ENCODE assay signal across 13 cellular contexts in genomic region chr10:81068446-81068845, GRCh38.
DNase-seq lines count a peak whose midpoint lies in the region; TF ChIP-seq lines count a peak whose summit lies in the region.
"Had no signal": no experiment of that assay in that cellular context is flagged by ENCODE, and none has a peak within 500 bp of the region (broad histone marks: within the 10 kb centered on the region; RNA-seq: fewer than 3 reads in every experiment).

No MANE protein-coding gene starts in this region.

- no peaks in the 10 kb centered on the region for H3F3A ChIP-seq in Loucy (ENCODE audit: low read depth)

- H3K27ac ChIP-seq in esophagus muscularis mucosa (replicated peaks in 1 of 4) = no peak overlapping the region
- H3K27ac ChIP-seq: C4-2B, GM23248 had no signal

- no peak overlapping the region for H3K27ac Mint-ChIP-seq in activated CD4-positive, alpha-beta memory T cell treated with anti-CD3 and anti-CD28 coated beads, Interleukin-2, amount 10 ng/mL, durations not matched to agents 7 days and 5 days
- H3K27ac Mint-ChIP-seq: CD4-positive, alpha-beta memory T cell had no signal

- no peak for TF ChIP-seq CTCF in Loucy (conservative IDR thresholded peaks at IDR 0.05; ENCODE audit: low read length)
- no peak for TF ChIP-seq CTCF in esophagus muscularis mucosa (IDR thresholded peaks at IDR 0.05)

- H3K9me3 ChIP-seq in Loucy (ENCODE audit: insufficient read depth, low read depth, low read length) (no peaks in the 10 kb centered on the region), esophagus muscularis mucosa (no peaks in the 10 kb centered on the region)
- H3K9me3 ChIP-seq: BE2C, HAP-1 had no signal

- no peaks in the 10 kb centered on the region for H3K9me2 ChIP-seq in Loucy (replicated peaks; ENCODE audit: low read depth, low read length)

- H3K9me3 Mint-ChIP-seq in activated CD4-positive, alpha-beta memory T cell treated with anti-CD3 and anti-CD28 coated beads, Interleukin-2, amount 10 ng/mL, durations not matched to agents 7 days and 5 days = no peaks in the 10 kb centered on the region

- no peak overlapping the region for H3K4me2 ChIP-seq in Loucy (ENCODE audit: low read depth, low read length, poor library complexity, severe bottlenecking)

- H3K4me1 ChIP-seq in Loucy (ENCODE audit: insufficient read depth, low read length, poor library complexity, severe bottlenecking) (no peaks in the 10 kb centered on the region), esophagus muscularis mucosa (no peaks in the 10 kb centered on the region)
- H3K4me1 ChIP-seq: BE2C, HAP-1 had no signal

- no peak for TF ChIP-seq POLR2A in esophagus muscularis mucosa (IDR thresholded peaks at IDR 0.05; ENCODE audit: low read depth)

- H3K4me3 ChIP-seq in Loucy (ENCODE audit: low read length, poor library complexity, severe bottlenecking) (no peak overlapping the region), esophagus muscularis mucosa (no peak overlapping the region)
- H3K4me3 ChIP-seq: GM23248, HAP-1 had no signal

- WGBS in esophagus muscularis mucosa = 19% methylated on average over 3 of the region's 3 CpGs

- no peaks in the 10 kb centered on the region for H3K27me3 ChIP-seq in Loucy (ENCODE audit: insufficient read depth, low read length, poor library complexity, severe bottlenecking)
- no peaks in the 10 kb centered on the region for H3K27me3 ChIP-seq in esophagus muscularis mucosa
- H3K27me3 ChIP-seq: BE2C had no signal

- no peaks in the 10 kb centered on the region for H3K4me1 Mint-ChIP-seq in activated CD4-positive, alpha-beta memory T cell treated with anti-CD3 and anti-CD28 coated beads, Interleukin-2, amount 10 ng/mL, durations not matched to agents 7 days and 5 days
- H3K4me1 Mint-ChIP-seq: CD4-positive, alpha-beta memory T cell had no signal

- H3K79me2 ChIP-seq in Loucy (ENCODE audit: insufficient read depth, low read length) = no peaks in the 10 kb centered on the region

- intact Hi-C loops in esophagus muscularis mucosa (cut with DNase I) = no loop called here

- no peaks in the 10 kb centered on the region for H4K20me1 ChIP-seq in Loucy (ENCODE audit: insufficient read depth, low read length, poor library complexity, severe bottlenecking)

- no peak overlapping the region for H3K4me3 Mint-ChIP-seq in activated CD4-positive, alpha-beta memory T cell treated with anti-CD3 and anti-CD28 coated beads, Interleukin-2, amount 10 ng/mL, durations not matched to agents 7 days and 5 days
- H3K4me3 Mint-ChIP-seq: CD4-positive, alpha-beta memory T cell had no signal

- CTCF ChIA-PET in activated CD4-positive, alpha-beta memory T cell treated with anti-CD3 and anti-CD28 coated beads, Interleukin-2, amount 10 ng/mL, durations not matched to agents 7 days and 5 days (lab: Charles Lee) = interaction anchor here (0.7 kb wide), 1 partner anchor 163 kb away, joined by 4 read pairs; no protein-coding TSS in a partner anchor

- no peak for TF ChIP-seq EP300 in esophagus muscularis mucosa (IDR thresholded peaks at IDR 0.05)

- H3K36me3 ChIP-seq in Loucy (ENCODE audit: insufficient read depth, low read length) = no peaks in the 10 kb centered on the region
- no peaks in the 10 kb centered on the region for H3K36me3 ChIP-seq in esophagus muscularis mucosa
- H3K36me3 ChIP-seq: BE2C, HAP-1 had no signal

- no peaks in the 10 kb centered on the region for H3K36me3 Mint-ChIP-seq in activated CD4-positive, alpha-beta memory T cell treated with anti-CD3 and anti-CD28 coated beads, Interleukin-2, amount 10 ng/mL, durations not matched to agents 7 days and 5 days (ENCODE audit: low read depth)
- H3K36me3 Mint-ChIP-seq: CD4-positive, alpha-beta memory T cell had no signal

- H3K9ac ChIP-seq in Loucy (ENCODE audit: low read depth, low read length, poor library complexity, severe bottlenecking) = no peak overlapping the region
- H3K9ac ChIP-seq: GM23248 had no signal

- H3K27me3 Mint-ChIP-seq in activated CD4-positive, alpha-beta memory T cell treated with anti-CD3 and anti-CD28 coated beads, Interleukin-2, amount 10 ng/mL, durations not matched to agents 7 days and 5 days = no peaks in the 10 kb centered on the region

- peak overlapping the region; percentile 30; the same call in 1 of the 2 replicates for H2AFZ ChIP-seq in Loucy (ENCODE audit: low read length)
- H2AFZ ChIP-seq: GM23248 had no signal

- DNase-seq in esophagus muscularis mucosa (ENCODE audit: extremely low spot score) = peak; percentile 75
- DNase-seq in occipital lobe (lab: John Stamatoyannopoulos, UW) = peak; percentile 50
- DNase-seq in activated CD4-positive, alpha-beta T cell treated with anti-CD3 and anti-CD28 coated beads, Interleukin-2, amount 50 U/mL, for 4 hours = no peak
- DNase-seq in RPMI8226 = no peak
- DNase-seq in activated CD4-positive, alpha-beta memory T cell treated with anti-CD3 and anti-CD28 coated beads, Interleukin-2, amount 10 ng/mL, durations not matched to agents 7 days and 5 days = no peak
- DNase-seq in MV-4-11 (lab: John Stamatoyannopoulos, UW) = no peak
- DNase-seq: BE2C; CD4-positive, alpha-beta memory T cell; DMS79; GM23248 had no signal

- POLR2A ChIA-PET in activated CD4-positive, alpha-beta memory T cell treated with anti-CD3 and anti-CD28 coated beads, Interleukin-2, amount 10 ng/mL, durations not matched to agents 7 days and 5 days (lab: Charles Lee) = no interaction called here

Comparison
In these comparisons a context has a peak if more than half of its experiments do, and no peak if none do; other contexts are left out.
1. DNase-seq: peak in esophagus muscularis mucosa (single experiment) and occipital lobe (single experiment); none in activated CD4-positive, alpha-beta T cell treated with anti-CD3 and anti-CD28 coated beads, Interleukin-2, amount 50 U/mL, for 4 hours (0 of 2), RPMI8226 (single experiment), activated CD4-positive, alpha-beta memory T cell treated with anti-CD3 and anti-CD28 coated beads, Interleukin-2, amount 10 ng/mL, durations not matched to agents 7 days and 5 days (single experiment) and MV-4-11 (single experiment).